Comparison of ENCODE assay signal across 1 cellular context in genomic region chr19:11737964-11738745, GRCh38.
A peak's percentile ranks its signal among the peaks of the same experiment; 100 is the strongest.
TF ChIP-seq lines count a peak whose summit lies in the region.

No MANE protein-coding gene starts in this region.

TF ChIP-seq in HepG2, 621 proteins besides CTCF, POLR2A, EP300 and RAD21 (continued from another document and continues in another):
- no peak for TF ChIP-seq ATF4 (CRISPR knock-in tag; IDR thresholded peaks at IDR 0.05)
- TF ChIP-seq NFATC3 (CRISPR knock-in tag; IDR thresholded peaks at IDR 0.05): no peak
- no peak for TF ChIP-seq ZBTB2 (CRISPR knock-in tag; IDR thresholded peaks at IDR 0.05; ENCODE audit: low read depth)
- TF ChIP-seq ZSCAN29 (CRISPR knock-in tag; conservative IDR thresholded peaks at IDR 0.05): no peak
- no peak for TF ChIP-seq ZNF567 (CRISPR knock-in tag; IDR thresholded peaks at IDR 0.05; ENCODE audit: borderline replicate concordance)
- no peak for TF ChIP-seq ZBTB44 (CRISPR knock-in tag; IDR thresholded peaks at IDR 0.05)
- 0 out of 2 replicates have a peak, but pooled peaks have one; percentile 21 for TF ChIP-seq ZNF784 (CRISPR knock-in tag; IDR thresholded peaks at IDR 0.05; ENCODE audit: borderline replicate concordance)
- no peak; the same call in 1 of the 2 replicates for TF ChIP-seq ZNF224 (CRISPR knock-in tag; IDR thresholded peaks at IDR 0.05)
- TF ChIP-seq ZBTB3 (CRISPR knock-in tag; IDR thresholded peaks at IDR 0.05; ENCODE audit: borderline replicate concordance, low read depth): no peak
- no peak for TF ChIP-seq TIGD3 (CRISPR knock-in tag; IDR thresholded peaks at IDR 0.05; ENCODE audit: borderline replicate concordance)
- TF ChIP-seq ZNF552 (CRISPR knock-in tag; IDR thresholded peaks at IDR 0.05; ENCODE audit: borderline replicate concordance): no peak
- TF ChIP-seq IRF2 (CRISPR knock-in tag; IDR thresholded peaks at IDR 0.05): peak; percentile 38; the same call in 1 of the 2 replicates
- TF ChIP-seq ZNF839 (CRISPR knock-in tag; IDR thresholded peaks at IDR 0.05; ENCODE audit: borderline replicate concordance): no peak
- no peak for TF ChIP-seq PHF8 (CRISPR knock-in tag; IDR thresholded peaks at IDR 0.05)
- TF ChIP-seq ZNF12 (CRISPR knock-in tag; IDR thresholded peaks at IDR 0.05): no peak
- no peak for TF ChIP-seq ZNF235 (CRISPR knock-in tag; IDR thresholded peaks at IDR 0.05; ENCODE audit: borderline replicate concordance)
- no peak for TF ChIP-seq BHLHE40 (IDR thresholded peaks at IDR 0.05; ENCODE audit: low read length)
- TF ChIP-seq PRMT3 (CRISPR knock-in tag; IDR thresholded peaks at IDR 0.05; ENCODE audit: borderline replicate concordance, low read depth): no peak
- no peak for TF ChIP-seq SIX4 (CRISPR knock-in tag; IDR thresholded peaks at IDR 0.05)
- TF ChIP-seq SOX5 (CRISPR knock-in tag; IDR thresholded peaks at IDR 0.05; ENCODE audit: borderline replicate concordance): no peak; the same call in 1 of the 2 replicates
- 0 out of 2 replicates have a peak, but pooled peaks have one; percentile 29 for TF ChIP-seq KLF15 (CRISPR knock-in tag; IDR thresholded peaks at IDR 0.05; ENCODE audit: borderline replicate concordance)
- TF ChIP-seq PPARG (CRISPR knock-in tag; conservative IDR thresholded peaks at IDR 0.05): no peak
- peak; percentile 36; the same call in 1 of the 2 replicates for TF ChIP-seq TFAP4 (IDR thresholded peaks at IDR 0.05; ENCODE audit: borderline replicate concordance, low read depth)
- TF ChIP-seq TBX3 (IDR thresholded peaks at IDR 0.05; ENCODE audit: borderline replicate concordance): no peak
- peak; percentile 58; the same call in 1 of the 2 replicates for TF ChIP-seq GLI4 (CRISPR knock-in tag; IDR thresholded peaks at IDR 0.05; ENCODE audit: borderline replicate concordance)
- TF ChIP-seq CEBPZ (IDR thresholded peaks at IDR 0.05; ENCODE audit: low read length): no peak
- TF ChIP-seq ELF1 (CRISPR knock-in tag; IDR thresholded peaks at IDR 0.05): 0 out of 2 replicates have a peak, but pooled peaks have one; percentile 14
- no peak for TF ChIP-seq NFYB (CRISPR knock-in tag; IDR thresholded peaks at IDR 0.05)
- no peak for TF ChIP-seq NFKBIZ (CRISPR knock-in tag; IDR thresholded peaks at IDR 0.05)
- no peak for TF ChIP-seq SP1 (IDR thresholded peaks at IDR 0.05)
- TF ChIP-seq SP1 (CRISPR knock-in tag; IDR thresholded peaks at IDR 0.05): 0 out of 2 replicates have a peak, but pooled peaks have one; percentile 24
- peak; percentile 47; the same call in 1 of the 2 replicates for TF ChIP-seq THAP11 (CRISPR knock-in tag; IDR thresholded peaks at IDR 0.05)
- TF ChIP-seq MLX (CRISPR knock-in tag; IDR thresholded peaks at IDR 0.05): no peak
- peak; percentile 63 for TF ChIP-seq KMT2A (CRISPR knock-in tag; IDR thresholded peaks at IDR 0.05)
- 0 out of 2 replicates have a peak, but pooled peaks have one; percentile 19 for TF ChIP-seq ZNF205 (CRISPR knock-in tag; IDR thresholded peaks at IDR 0.05)
- peak; percentile 66 for TF ChIP-seq UBTF (CRISPR knock-in tag; IDR thresholded peaks at IDR 0.05)
- 0 out of 2 replicates have a peak, but pooled peaks have one; percentile 61 for TF ChIP-seq ZNF766 (CRISPR knock-in tag; IDR thresholded peaks at IDR 0.05; ENCODE audit: borderline replicate concordance)
- no peak for TF ChIP-seq MTA3 (CRISPR knock-in tag; IDR thresholded peaks at IDR 0.05)
- no peak for TF ChIP-seq ZNF256 (CRISPR knock-in tag; conservative IDR thresholded peaks at IDR 0.05)
- TF ChIP-seq ZNF646 (CRISPR knock-in tag; IDR thresholded peaks at IDR 0.05): no peak
- TF ChIP-seq ARNT2 (CRISPR knock-in tag; IDR thresholded peaks at IDR 0.05; ENCODE audit: low read depth): peak; percentile 23; the same call in 1 of the 2 replicates
- no peak for TF ChIP-seq ZNF274 (CRISPR knock-in tag; IDR thresholded peaks at IDR 0.05)
- TF ChIP-seq ZSCAN31 (CRISPR knock-in tag; IDR thresholded peaks at IDR 0.05; ENCODE audit: low read depth): 0 out of 2 replicates have a peak, but pooled peaks have one; percentile 35
